Comparison of ENCODE assay signal across 24 cellular contexts in the genomic region with DNA sequence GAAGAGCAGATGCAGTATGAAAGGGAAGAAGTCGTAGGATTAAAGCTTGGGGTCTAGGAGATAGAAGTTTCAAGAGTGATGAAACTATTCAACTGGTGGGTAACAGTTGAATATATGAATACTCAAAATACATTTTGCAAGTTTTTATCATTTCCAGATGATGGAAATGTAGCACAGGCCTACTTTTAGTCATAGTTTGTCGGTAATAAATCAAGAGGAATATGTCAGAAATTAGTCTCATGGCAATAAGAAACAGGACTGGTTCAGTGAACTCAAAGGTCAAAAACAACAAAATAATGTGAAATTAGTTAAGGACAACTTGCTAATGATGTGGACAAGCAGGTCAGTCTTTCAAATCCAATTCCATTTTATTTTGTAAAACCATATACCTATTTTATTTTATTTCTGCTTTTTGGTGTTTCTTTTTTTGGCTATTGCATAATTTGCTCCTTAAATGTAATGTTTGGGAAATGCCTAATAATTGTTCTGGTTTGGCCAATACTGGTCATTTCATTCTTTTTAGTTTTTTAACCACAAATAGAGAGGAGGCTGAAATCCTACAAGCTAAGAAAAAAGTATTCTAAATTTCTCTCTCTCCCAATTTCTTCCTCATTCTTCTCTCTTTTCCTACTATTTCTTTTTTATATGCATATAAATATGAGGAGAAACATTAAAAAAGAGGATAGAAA.
"Had no signal": no experiment of that assay in that cellular context is flagged by ENCODE, and none has a peak within 500 bp of the region (broad histone marks: within the 10 kb centered on the region; RNA-seq: fewer than 3 reads in every experiment).

No MANE protein-coding gene starts in this region.

- ATAC-seq: activated CD8-positive, alpha-beta memory T cell treated with anti-CD3 and anti-CD28 coated beads, Interleukin-2, amount 10 ng/mL, durations not matched to agents 7 days and 5 days; activated CD8-positive, alpha-beta T cell treated with anti-CD3 and anti-CD28 coated beads, Interleukin-2, amount 10 ng/mL, durations not matched to agents 7 days and 5 days; activated naive CD8-positive, alpha-beta T cell treated with anti-CD3 and anti-CD28 coated beads, Interleukin-2, amount 50 U/mL, for 24 hours; body of pancreas; foreskin keratinocyte; heart right ventricle; left lobe of liver; mucosa of descending colon; natural killer cell treated with Interleukin-12 subunit alpha and Interleukin-12 subunit beta and Interleukin-15 and Interleukin-18, amount 100 ng/mL, for 72 hours; right cardiac atrium; stimulated activated naive CD8-positive, alpha-beta T cell treated with anti-CD3 and anti-CD28 coated beads, Interleukin-15, Interleukin-2, amounts not matched to agents 100 U/mL and 50 U/mL, for 24 hours had no signal

- H3K4me1 ChIP-seq: body of pancreas, foreskin keratinocyte, heart right ventricle, tibial artery had no signal

- H3K27me3 ChIP-seq: body of pancreas, esophagus muscularis mucosa, foreskin keratinocyte, heart right ventricle, tibial artery had no signal

- H3K36me3 ChIP-seq: esophagus muscularis mucosa, heart right ventricle, tibial artery had no signal

- H3K4me3 ChIP-seq: body of pancreas, esophagus muscularis mucosa, heart right ventricle, lung, mucosa of descending colon, tibial artery had no signal

- H3K27ac ChIP-seq: body of pancreas, esophagus muscularis mucosa, foreskin keratinocyte, heart right ventricle, tibial artery had no signal

- H3K9me3 ChIP-seq: body of pancreas, esophagus muscularis mucosa, heart right ventricle, mucosa of descending colon, tibial artery had no signal

- DNase-seq: activated CD4-positive, alpha-beta T cell treated with anti-CD3 and anti-CD28 coated beads for 1 hour; activated CD4-positive, alpha-beta T cell treated with anti-CD3 and anti-CD28 coated beads, Interleukin-2, amount 10 ng/mL, durations not matched to agents 7 days and 5 days; activated CD8-positive, alpha-beta memory T cell treated with anti-CD3 and anti-CD28 coated beads, Interleukin-2, amount 10 ng/mL, durations not matched to agents 7 days and 5 days; activated CD8-positive, alpha-beta T cell treated with anti-CD3 and anti-CD28 coated beads, Interleukin-2, amount 10 ng/mL, durations not matched to agents 7 days and 5 days; activated naive CD8-positive, alpha-beta T cell treated with anti-CD3 and anti-CD28 coated beads, Interleukin-2, amount 50 U/mL, for 24 hours; activated T-cell treated with anti-CD3 and anti-CD28 coated beads, Interleukin-2, amount 50 U/mL, for 48 hours; aorta; body of pancreas; dermis blood vessel endothelial cell; effector CD4-positive, alpha-beta T cell; foreskin keratinocyte; heart right ventricle; kidney glomerular epithelial cell; mucosa of descending colon; posterior cingulate gyrus; right cardiac atrium; stimulated activated CD4-positive, alpha-beta T cell treated with anti-CD3 and anti-CD28 coated beads, Interleukin-2, amount 100 ng/mL, for 48 hours; stimulated activated naive CD8-positive, alpha-beta T cell treated with anti-CD3 and anti-CD28 coated beads, Interleukin-15, Interleukin-2, amounts not matched to agents 100 U/mL and 50 U/mL, for 24 hours; T-helper 2 cell; tibial artery had no signal
